8 cellular contexts compared by ENCODE assay signal in genomic region chr15:56733131-56734012, GRCh38. TPM values are rescaled to one million over a fixed set of nuclear protein-coding genes. Genes with fewer than 3 reads are reported as not detected.
DNase-seq lines count a peak whose midpoint lies in the region; ATAC-seq and TF ChIP-seq lines count a peak whose summit lies in the region.

A gene with protein sequence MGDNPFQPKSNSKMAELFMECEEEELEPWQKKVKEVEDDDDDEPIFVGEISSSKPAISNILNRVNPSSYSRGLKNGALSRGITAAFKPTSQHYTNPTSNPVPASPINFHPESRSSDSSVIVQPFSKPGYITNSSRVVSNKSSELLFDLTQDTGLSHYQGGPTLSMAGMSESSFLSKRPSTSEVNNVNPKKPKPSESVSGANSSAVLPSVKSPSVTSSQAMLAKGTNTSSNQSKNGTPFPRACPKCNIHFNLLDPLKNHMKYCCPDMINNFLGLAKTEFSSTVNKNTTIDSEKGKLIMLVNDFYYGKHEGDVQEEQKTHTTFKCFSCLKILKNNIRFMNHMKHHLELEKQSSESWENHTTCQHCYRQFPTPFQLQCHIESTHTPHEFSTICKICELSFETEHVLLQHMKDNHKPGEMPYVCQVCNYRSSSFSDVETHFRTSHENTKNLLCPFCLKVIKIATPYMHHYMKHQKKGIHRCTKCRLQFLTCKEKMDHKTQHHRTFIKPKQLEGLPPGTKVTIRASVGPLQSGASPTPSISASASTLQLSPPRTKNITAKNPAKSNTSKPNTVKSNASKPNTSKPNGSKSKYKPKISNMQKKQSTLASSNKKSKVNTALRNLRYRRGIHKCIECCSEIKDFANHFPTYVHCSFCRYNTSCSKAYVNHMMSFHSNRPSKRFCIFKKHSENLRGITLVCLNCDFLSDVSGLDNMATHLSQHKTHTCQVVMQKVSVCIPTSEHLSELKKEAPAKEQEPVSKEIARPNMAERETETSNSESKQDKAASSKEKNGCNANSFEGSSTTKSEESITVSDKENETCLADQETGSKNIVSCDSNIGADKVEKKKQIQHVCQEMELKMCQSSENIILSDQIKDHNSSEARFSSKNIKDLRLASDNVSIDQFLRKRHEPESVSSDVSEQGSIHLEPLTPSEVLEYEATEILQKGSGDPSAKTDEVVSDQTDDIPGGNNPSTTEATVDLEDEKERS (minus strand): TSS chr15:56733509. CDS start chr15:56707109, 26,400 bp downstream.

- no peaks in the 10 kb centered on the region for H3K27me3 ChIP-seq in Karpas-422 (ENCODE audit: low read length)
- no peaks in the 10 kb centered on the region for H3K27me3 ChIP-seq in neural cell (ENCODE audit: insufficient read depth, low read depth, low read length)
- no peaks in the 10 kb centered on the region for H3K27me3 ChIP-seq in stomach

- TF ChIP-seq CTCF in fibroblast of pulmonary artery (IDR thresholded peaks at IDR 0.05; ENCODE audit: low read length, missing control alignments) (no peak), neural cell (IDR thresholded peaks at IDR 0.05; ENCODE audit: poor library complexity, severe bottlenecking) (no peak), stomach (IDR thresholded peaks at IDR 0.05) (no peak)

- no peaks in the 10 kb centered on the region for H4K20me1 ChIP-seq in Karpas-422 (ENCODE audit: insufficient read depth, low read depth, low read length)
- no peaks in the 10 kb centered on the region for H4K20me1 ChIP-seq in neural cell (ENCODE audit: insufficient read depth)

- peaks cover 42% of the 10 kb centered on the region for H3K4me1 ChIP-seq in Karpas-422 (ENCODE audit: low read length)
- peaks cover 26 to 67% (median 54%) of the 10 kb centered on the region in 4 donors for H3K4me1 ChIP-seq in stomach

- TF ChIP-seq RAD21 in neural cell (conservative IDR thresholded peaks at IDR 0.05) = no peak

- DNase-seq in DMS53 treated with DMSO at 0.1 percent for 48 hours (lab: John Stamatoyannopoulos, UW; ENCODE audit: unreplicated experiment) = peak; percentile 74
- DNase-seq in Karpas-422 = peak; percentile 91
- DNase-seq in SHP77 (lab: John Stamatoyannopoulos, UW) = peak; percentile 61 to 85
- DNase-seq in activated T-helper 9 cell treated with anti-CD3 and anti-CD28 coated beads, Interleukin-2, amount 50 U/mL, for 16 hours (ENCODE audit: low read depth) = peak; percentile 70
- DNase-seq in fibroblast of pulmonary artery (ENCODE audit: low read depth) = peak; percentile 91
- DNase-seq in stomach = peak; percentile 89

- ATAC-seq in GM21786 (IDR thresholded peaks at IDR 0.05; ENCODE audit: unreplicated experiment) = peak; percentile 67

- H2AFZ ChIP-seq in Karpas-422 (ENCODE audit: low read length) (peak within 1 kb of the TSS; percentile 38; the same call in 1 of the 2 replicates), neural cell (ENCODE audit: low read depth, low read length) (peak within 1 kb of the TSS; percentile 66)

- WGBS in stomach, 5 donors = 10 to 15% (median 12%) methylated on average over 64 to 101 of the region's 101 CpGs

- H3K4me2 ChIP-seq in Karpas-422 (ENCODE audit: low read depth, low read length, poor library complexity, severe bottlenecking) = peak within 1 kb of the TSS; percentile 95
- H3K4me2 ChIP-seq in neural cell (ENCODE audit: low read length) = peak within 1 kb of the TSS; percentile 54

- H3K9ac ChIP-seq in Karpas-422 (ENCODE audit: low read length) (peak within 1 kb of the TSS; percentile 85), neural cell (ENCODE audit: low read length) (peak within 1 kb of the TSS; percentile 85)

- H3K36me3 ChIP-seq in Karpas-422 (ENCODE audit: insufficient read depth, low read length) (peaks cover 28% of the 10 kb centered on the region), neural cell (ENCODE audit: insufficient read depth, low read length) (no peaks in the 10 kb centered on the region), stomach (no peaks in the 10 kb centered on the region)

- intact Hi-C loops in stomach (cut with DNase I; ENCODE audit: low total_unique reads) = no loop called here

- H3K9me3 ChIP-seq in Karpas-422 (ENCODE audit: low read length) (no peaks in the 10 kb centered on the region), neural cell (ENCODE audit: low read length) (no peaks in the 10 kb centered on the region), stomach (no peaks in the 10 kb centered on the region)

- H3K79me2 ChIP-seq in Karpas-422 (ENCODE audit: low read length) (peaks cover 46% of the 10 kb centered on the region), neural cell (replicated peaks; ENCODE audit: insufficient read depth, low read length) (peaks cover 24% of the 10 kb centered on the region)

- TF ChIP-seq EP300 in neural cell (conservative IDR thresholded peaks at IDR 0.05; ENCODE audit: poor library complexity, severe bottlenecking) (peak; percentile 20), stomach (IDR thresholded peaks at IDR 0.05) (no peak)

- H3K4me3 ChIP-seq in Karpas-422 (ENCODE audit: low read length) (peak within 1 kb of the TSS; percentile 78), fibroblast of pulmonary artery (replicated peaks; ENCODE audit: low read depth, low read length) (peak within 1 kb of the TSS; percentile 68), neural cell (ENCODE audit: low read length) (peak within 1 kb of the TSS; percentile 70), stomach (peak within 1 kb of the TSS; percentile 65 to 81 (median 74))

- peak within 1 kb of the TSS; percentile 74 for H3K27ac ChIP-seq in Karpas-422 (ENCODE audit: low read length)
- H3K27ac ChIP-seq in neural cell (ENCODE audit: low read length) = peak within 1 kb of the TSS; percentile 85
- peak within 1 kb of the TSS; percentile 96 to 99 (median 97) for H3K27ac ChIP-seq in stomach

- H3K9me2 ChIP-seq in Karpas-422 (replicated peaks; ENCODE audit: insufficient read depth, low read length) (no peaks in the 10 kb centered on the region), neural cell (ENCODE audit: insufficient read depth, low read length) (no peaks in the 10 kb centered on the region)

- TF ChIP-seq POLR2A in stomach (IDR thresholded peaks at IDR 0.05) = no peak

- no peaks in the 10 kb centered on the region for H3F3A ChIP-seq in neural cell (ENCODE audit: insufficient read depth, low read length, poor library complexity, severe bottlenecking)

TF ChIP-seq in neural cell, 6 proteins besides CTCF, POLR2A, EP300 and RAD21:
- TF ChIP-seq SMC3 (conservative IDR thresholded peaks at IDR 0.05; ENCODE audit: poor library complexity) = no peak
- TF ChIP-seq REST (IDR thresholded peaks at IDR 0.05; ENCODE audit: borderline replicate concordance) = peak; percentile 12
TF ChIP-seq in neural cell: peak in this region for 1.

RNA-seq across cellular contexts. Expression of the gene that starts here (rescaled TPM):
- 12.0 and 48.0 TPM in 2 replicates for total RNA-seq in Karpas-422 (2014; rRNA removed; shearing (Covaris generic); ENCODE audit: low replicate concordance)
- polyA plus RNA-seq in neural cell (29.8 and 35.4 TPM in 2 replicates), stomach (10 to 100 TPM in 2 of 3 donors, 1 to 10 TPM in 1; 7.6 to 20.6 (median 11.6) TPM)
- polyA minus RNA-seq in neural cell = 65.3 and 69.9 TPM in 2 replicates
- total RNA-seq in stomach = 100 to 1,000 TPM in 1 of 5 donors, 10 to 100 TPM in 4; 31.0 to 142 (median 81.1) TPM

Comparison
In these comparisons a context has a peak if more than half of its experiments do, and no peak if none do; other contexts are left out.
1. Peak in every context shown above with its lines: DNase-seq, ATAC-seq, H3K4me3 ChIP-seq and H3K27ac ChIP-seq.